ENCODE assay signal across 8 cellular contexts in the genomic region with DNA sequence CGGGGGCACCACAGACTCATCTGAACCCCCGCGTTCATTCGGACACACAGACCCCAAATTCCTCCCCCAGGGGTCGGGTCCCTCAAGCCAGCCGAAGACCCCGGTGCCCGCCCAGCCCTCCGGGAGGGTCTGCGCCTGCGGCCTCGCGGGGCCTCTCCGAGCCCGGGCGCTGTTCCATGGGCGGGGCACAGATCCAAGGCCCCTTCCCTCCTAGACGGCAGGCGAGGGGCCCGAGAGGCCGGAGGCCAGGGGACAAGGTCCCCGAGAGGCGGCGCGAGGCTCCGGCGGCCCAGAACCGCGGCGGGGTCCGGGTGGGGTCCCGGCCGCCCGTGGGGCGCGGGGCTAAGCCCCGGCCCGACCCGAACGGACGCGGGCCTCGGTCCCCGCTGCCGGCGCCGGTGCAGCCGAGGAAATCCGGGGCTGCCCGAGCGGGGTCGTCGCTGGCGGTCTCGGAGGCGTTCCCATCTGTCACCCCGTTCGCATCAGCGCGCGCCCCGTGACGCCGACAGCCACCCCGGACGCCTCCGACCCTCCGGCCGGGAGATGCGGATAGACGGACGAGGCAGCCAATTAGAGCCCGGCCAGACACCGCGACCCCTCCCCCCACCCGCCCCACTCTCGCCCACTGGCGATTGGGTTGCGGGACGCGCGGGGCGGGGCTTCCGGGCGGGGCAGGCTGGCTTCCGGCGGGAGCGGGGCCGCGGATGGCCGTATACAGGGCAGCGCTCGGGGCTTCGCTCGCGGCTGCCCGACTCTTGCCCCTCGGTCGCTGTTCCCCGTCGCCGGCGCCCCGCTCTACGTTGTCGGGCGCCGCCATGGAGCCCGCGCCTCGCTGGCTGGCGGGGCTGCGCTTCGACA. TPM values are rescaled to one million over a fixed set of nuclear protein-coding genes. Genes with fewer than 3 reads are reported as not detected.
DNase-seq lines count a peak whose midpoint lies in the region; ATAC-seq and TF ChIP-seq lines count a peak whose summit lies in the region.

A gene with protein sequence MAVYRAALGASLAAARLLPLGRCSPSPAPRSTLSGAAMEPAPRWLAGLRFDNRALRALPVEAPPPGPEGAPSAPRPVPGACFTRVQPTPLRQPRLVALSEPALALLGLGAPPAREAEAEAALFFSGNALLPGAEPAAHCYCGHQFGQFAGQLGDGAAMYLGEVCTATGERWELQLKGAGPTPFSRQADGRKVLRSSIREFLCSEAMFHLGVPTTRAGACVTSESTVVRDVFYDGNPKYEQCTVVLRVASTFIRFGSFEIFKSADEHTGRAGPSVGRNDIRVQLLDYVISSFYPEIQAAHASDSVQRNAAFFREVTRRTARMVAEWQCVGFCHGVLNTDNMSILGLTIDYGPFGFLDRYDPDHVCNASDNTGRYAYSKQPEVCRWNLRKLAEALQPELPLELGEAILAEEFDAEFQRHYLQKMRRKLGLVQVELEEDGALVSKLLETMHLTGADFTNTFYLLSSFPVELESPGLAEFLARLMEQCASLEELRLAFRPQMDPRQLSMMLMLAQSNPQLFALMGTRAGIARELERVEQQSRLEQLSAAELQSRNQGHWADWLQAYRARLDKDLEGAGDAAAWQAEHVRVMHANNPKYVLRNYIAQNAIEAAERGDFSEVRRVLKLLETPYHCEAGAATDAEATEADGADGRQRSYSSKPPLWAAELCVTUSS (plus strand): TSS at position 679 of the 858 bp plus-strand sequence. CDS start 26 bp downstream, at position 705.

- peaks cover 11% of the 10 kb centered on the region for H3K36me3 Mint-ChIP-seq in activated naive CD4-positive, alpha-beta T cell treated with anti-CD3 and anti-CD28 coated beads for 36 hours (ENCODE audit: low read depth)

- H3K9me2 ChIP-seq in DOHH2 (replicated peaks; ENCODE audit: control insufficient read depth, low read length) (no peaks in the 10 kb centered on the region), GM23248 (ENCODE audit: insufficient read depth) (no peaks in the 10 kb centered on the region)

- H3K4me1 Mint-ChIP-seq in activated naive CD4-positive, alpha-beta T cell treated with anti-CD3 and anti-CD28 coated beads for 36 hours (ENCODE audit: low read depth): peaks cover 22% of the 10 kb centered on the region

- no peaks in the 10 kb centered on the region for H3K27me3 ChIP-seq in DOHH2 (ENCODE audit: control insufficient read depth, low read length)
- no peaks in the 10 kb centered on the region for H3K27me3 ChIP-seq in GM23248 (replicated peaks; ENCODE audit: insufficient read depth)
- no peaks in the 10 kb centered on the region for H3K27me3 ChIP-seq in MG63
- no peaks in the 10 kb centered on the region for H3K27me3 ChIP-seq in gastroesophageal sphincter

- intact Hi-C loops in activated naive CD4-positive, alpha-beta T cell treated with anti-CD3 and anti-CD28 coated beads for 36 hours (cut with micrococcal nuclease): loop anchor here (1.0 to 5.0 kb wide), 4 partner anchors 9 to 268 kb away; a partner anchor contains a TSS

- H3K79me2 ChIP-seq in DOHH2 (ENCODE audit: control insufficient read depth, low read length) (peaks cover 72% of the 10 kb centered on the region), GM23248 (ENCODE audit: insufficient read depth) (peaks cover 38% of the 10 kb centered on the region)

- H4K20me1 ChIP-seq in DOHH2 (ENCODE audit: control insufficient read depth, insufficient read depth, low read depth, low read length): peaks cover 9% of the 10 kb centered on the region; the same call in 1 of the 2 replicates
- no peaks in the 10 kb centered on the region for H4K20me1 ChIP-seq in GM23248 (ENCODE audit: insufficient read depth)

- H3K4me2 ChIP-seq in DOHH2 (ENCODE audit: low read length): peak within 1 kb of the TSS; percentile 98
- H3K4me2 ChIP-seq in GM23248 (ENCODE audit: unreplicated experiment): peak within 1 kb of the TSS; percentile 76

- H3F3A ChIP-seq in DOHH2 (ENCODE audit: control insufficient read depth, insufficient read depth) (peaks cover 11% of the 10 kb centered on the region), GM23248 (ENCODE audit: insufficient read depth) (no peaks in the 10 kb centered on the region; the same call in 1 of the 2 replicates)

- H3K36me3 ChIP-seq in DOHH2 (ENCODE audit: control insufficient read depth, low read length) (peaks cover 81% of the 10 kb centered on the region), GM23248 (ENCODE audit: low read depth) (peaks cover 5% of the 10 kb centered on the region; the same call in 1 of the 2 replicates), MG63 (peaks cover 30% of the 10 kb centered on the region), SK-N-MC (ENCODE audit: insufficient read depth, low read length) (peaks cover 18% of the 10 kb centered on the region), gastroesophageal sphincter (peaks cover 0 to 45% of the 10 kb centered on the region in 2 donors)

- in situ Hi-C loops in GM23248 (cut with MboI): no loop called here

- no peak for TF ChIP-seq EP300 in gastroesophageal sphincter (IDR thresholded peaks at IDR 0.05)

- no peak within 1 kb of the TSS for H3K27ac Mint-ChIP-seq in activated naive CD4-positive, alpha-beta T cell treated with anti-CD3 and anti-CD28 coated beads for 36 hours

- 1% methylated on average over 54 to 100 of the region's 114 CpGs for WGBS in GM23248 (ENCODE audit: low coverage in 1 of 2, low lambda C conversion rate in 2 of 2, missing lambda C conversion rate in 2 of 2), 2 experiments
- WGBS in gastroesophageal sphincter (ENCODE audit: low coverage in 1 of 2), 2 donors: 0% methylated on average over 1 of the region's 114 CpGs; no CpG with 5 or more reads in 1 of the 2 donors

- CTCF ChIA-PET in activated naive CD4-positive, alpha-beta T cell treated with anti-CD3 and anti-CD28 coated beads for 36 hours (lab: Charles Lee): no interaction called here

- H3K27ac ChIP-seq in DOHH2 (ENCODE audit: low read depth, low read length): peak within 1 kb of the TSS; percentile 81
- H3K27ac ChIP-seq in GM23248: no peak within 1 kb of the TSS
- no peak within 1 kb of the TSS for H3K27ac ChIP-seq in SK-N-MC
- peak within 1 kb of the TSS; percentile 45 to 94 (median 89) for H3K27ac ChIP-seq in gastroesophageal sphincter
- H3K27ac ChIP-seq in substantia nigra (ENCODE audit: low read depth, low read length, poor library complexity, severe bottlenecking): peak within 1 kb of the TSS; percentile 42

- H3K27me3 Mint-ChIP-seq in activated naive CD4-positive, alpha-beta T cell treated with anti-CD3 and anti-CD28 coated beads for 36 hours (ENCODE audit: low read depth): no peaks in the 10 kb centered on the region

- ATAC-seq in gastroesophageal sphincter: peak; percentile 95

- TF ChIP-seq POLR2A in gastroesophageal sphincter (IDR thresholded peaks at IDR 0.05): peak; percentile 91 to 93

- no peaks in the 10 kb centered on the region for H3K9me3 Mint-ChIP-seq in activated naive CD4-positive, alpha-beta T cell treated with anti-CD3 and anti-CD28 coated beads for 36 hours

- H2AFZ ChIP-seq in GM23248: peak within 1 kb of the TSS; percentile 71

- H3K9me3 ChIP-seq in DOHH2 (ENCODE audit: control insufficient read depth, insufficient read depth, low read length) (no peaks in the 10 kb centered on the region), GM23248 (ENCODE audit: low read depth) (no peaks in the 10 kb centered on the region), MG63 (no peaks in the 10 kb centered on the region), SK-N-MC (ENCODE audit: low read depth, low read length) (peaks cover 6% of the 10 kb centered on the region; the same call in 1 of the 2 replicates), gastroesophageal sphincter (no peaks in the 10 kb centered on the region)

- H3K4me1 ChIP-seq in DOHH2 (ENCODE audit: control insufficient read depth, low read length): peaks cover 52% of the 10 kb centered on the region
- H3K4me1 ChIP-seq in GM23248 (ENCODE audit: insufficient read depth): peaks cover 8% of the 10 kb centered on the region
- peaks cover 0 to 55% (median 14%) of the 10 kb centered on the region in 3 donors for H3K4me1 ChIP-seq in gastroesophageal sphincter

- H3K4me3 ChIP-seq in DOHH2 (ENCODE audit: low read length): peak within 1 kb of the TSS; percentile 100
- H3K4me3 ChIP-seq in GM23248: peak within 1 kb of the TSS; percentile 94
- H3K4me3 ChIP-seq in MG63: peak within 1 kb of the TSS; percentile 60
- H3K4me3 ChIP-seq in SK-N-MC: peak within 1 kb of the TSS; percentile 83
- H3K4me3 ChIP-seq in gastroesophageal sphincter: peak within 1 kb of the TSS; percentile 64 to 96

- DNase-seq in GM23248 (peak; percentile 95), MG63 (peak; percentile 88), SK-N-MC (ENCODE audit: low read depth, low spot score) (no peak), nucleus accumbens (lab: John Stamatoyannopoulos, UW) (peak in 55 of 56 donors; percentile 67 to 97 (median 92)), substantia nigra (lab: John Stamatoyannopoulos, UW) (peak; percentile 60 to 97 (median 90))
- peak; percentile 92 for DNase-seq in activated naive CD4-positive, alpha-beta T cell treated with anti-CD3 and anti-CD28 coated beads for 36 hours

- no peak for TF ChIP-seq CTCF in DOHH2 (IDR thresholded peaks at IDR 0.05; ENCODE audit: low read depth, low read length, poor library complexity, severe bottlenecking)
- peak in 1 of 4 experiments; percentile 11 for TF ChIP-seq CTCF in gastroesophageal sphincter (IDR thresholded peaks at IDR 0.05)

- H3K9ac ChIP-seq in GM23248 (peak within 1 kb of the TSS; percentile 76), SK-N-MC (ENCODE audit: insufficient read length) (peak within 1 kb of the TSS; percentile 72)

- H3K4me3 Mint-ChIP-seq in activated naive CD4-positive, alpha-beta T cell treated with anti-CD3 and anti-CD28 coated beads for 36 hours: peak within 1 kb of the TSS; percentile 77

RNA-seq across cellular contexts. Expression of the gene that starts here (rescaled TPM):
- total RNA-seq in GM23248 (2014; rRNA removed; shearing (Covaris generic)): 24.3 and 29.1 TPM in 2 replicates
- 5.0 and 9.6 TPM in 2 replicates for polyA plus RNA-seq in GM23248 (2016; fragmentation: Nextera tagmentation; extraction: Ambion mirVana)
- 6.5 and 13.8 TPM in 2 replicates for total RNA-seq in MG63 (2014; rRNA removed; shearing (Covaris generic); ENCODE audit: low replicate concordance)
- total RNA-seq in activated naive CD4-positive, alpha-beta T cell treated with anti-CD3 and anti-CD28 coated beads for 36 hours: 10 to 100 TPM; 16.5 to 16.7 TPM
- total RNA-seq in gastroesophageal sphincter: 10 to 100 TPM; 19.9 to 42.6 (median 27.3) TPM

Comparison
In these comparisons a context has a peak if more than half of its experiments do, and no peak if none do; other contexts are left out.
1. H3K27ac ChIP-seq: peak in DOHH2 (single experiment), gastroesophageal sphincter (4 of 4) and substantia nigra (single experiment); none in GM23248 (single experiment) and SK-N-MC (single experiment).
2. Peak in every context shown above with its lines, with median percentiles within 50 percentile points of each other: H3K4me3 ChIP-seq.